ENCODE assay signal across 26 cellular contexts in genomic region chr17:68422821-68423220, GRCh38.
"Had no signal": no experiment of that assay in that cellular context is flagged by ENCODE, and none has a peak within 500 bp of the region (broad histone marks: within the 10 kb centered on the region; RNA-seq: fewer than 3 reads in every experiment).

No MANE protein-coding gene starts in this region.

- H3K27me3 Mint-ChIP-seq: naive thymus-derived CD8-positive, alpha-beta T cell; stimulated activated memory B cell treated with anti-CD40 and anti-IgM and Interleukin-4, amounts not matched to agents 10 μg/mL and 1 μg/mL and 100 μg/mL, for 72 hours had no signal

- H3K4me3 Mint-ChIP-seq: naive thymus-derived CD8-positive, alpha-beta T cell; neural crest cell; stimulated activated memory B cell treated with anti-CD40 and anti-IgM and Interleukin-4, amounts not matched to agents 10 μg/mL and 1 μg/mL and 100 μg/mL, for 72 hours had no signal

- H3K9me3 ChIP-seq: gastrocnemius medialis, ovary, psoas muscle, spleen, testis, upper lobe of left lung, uterus had no signal

- H3K4me2 ChIP-seq: hepatocyte had no signal

- H3K4me1 ChIP-seq: gastrocnemius medialis, psoas muscle, spleen, testis, tibial nerve, upper lobe of left lung, uterus had no signal

- H3K27me3 ChIP-seq: gastrocnemius medialis, hepatocyte, ovary, spleen, testis, tibial nerve, upper lobe of left lung, uterus had no signal

- H3K9me3 Mint-ChIP-seq: naive thymus-derived CD8-positive, alpha-beta T cell; neural crest cell; stimulated activated memory B cell treated with anti-CD40 and anti-IgM and Interleukin-4, amounts not matched to agents 10 μg/mL and 1 μg/mL and 100 μg/mL, for 72 hours had no signal

- H3K27ac ChIP-seq: gastrocnemius medialis, hepatocyte, ovary, psoas muscle, skin epidermis, spleen, testis, tibial nerve, upper lobe of left lung, uterus had no signal

- H3K4me3 ChIP-seq: gastrocnemius medialis, hepatocyte, ovary, psoas muscle, skin epidermis, spleen, testis, tibial nerve, upper lobe of left lung, uterus had no signal

- H3K79me2 ChIP-seq: hepatocyte had no signal

- ATAC-seq: gastrocnemius medialis; left lobe of liver; naive thymus-derived CD8-positive, alpha-beta T cell; psoas muscle; right cardiac atrium; stimulated activated memory B cell treated with anti-CD40 and anti-IgM and Interleukin-4, amounts not matched to agents 10 μg/mL and 1 μg/mL and 100 μg/mL, for 72 hours; stimulated activated naive CD8-positive, alpha-beta T cell treated with anti-CD3 and anti-CD28 coated beads, Interleukin-15, Interleukin-2, amounts not matched to agents 100 U/mL and 50 U/mL, for 24 hours had no signal

- H2AFZ ChIP-seq: hepatocyte had no signal

- H3K27ac Mint-ChIP-seq: naive thymus-derived CD8-positive, alpha-beta T cell; stimulated activated memory B cell treated with anti-CD40 and anti-IgM and Interleukin-4, amounts not matched to agents 10 μg/mL and 1 μg/mL and 100 μg/mL, for 72 hours had no signal

- H3K36me3 ChIP-seq: ovary, uterus had no signal

- DNase-seq: cerebellar nuclear complex; cortex of kidney; foreskin fibroblast; gastrocnemius medialis; kidney; mesendoderm; midbrain; naive thymus-derived CD8-positive, alpha-beta T cell; nucleus accumbens; ovary; posterior cingulate gyrus; psoas muscle; right cardiac atrium; spleen; stimulated activated CD4-positive, alpha-beta T cell treated with anti-CD3 and anti-CD28 coated beads, Interleukin-4, amount 100 ng/mL, for 4 hours; stimulated activated naive CD8-positive, alpha-beta T cell treated with anti-CD3 and anti-CD28 coated beads, Interleukin-15, Interleukin-2, amounts not matched to agents 100 U/mL and 50 U/mL, for 24 hours; substantia nigra; testis; upper lobe of left lung; uterus had no signal

- H3K4me1 Mint-ChIP-seq: stimulated activated memory B cell treated with anti-CD40 and anti-IgM and Interleukin-4, amounts not matched to agents 10 μg/mL and 1 μg/mL and 100 μg/mL, for 72 hours had no signal
